ENCODE assay signal across 19 cellular contexts in the genomic region with DNA sequence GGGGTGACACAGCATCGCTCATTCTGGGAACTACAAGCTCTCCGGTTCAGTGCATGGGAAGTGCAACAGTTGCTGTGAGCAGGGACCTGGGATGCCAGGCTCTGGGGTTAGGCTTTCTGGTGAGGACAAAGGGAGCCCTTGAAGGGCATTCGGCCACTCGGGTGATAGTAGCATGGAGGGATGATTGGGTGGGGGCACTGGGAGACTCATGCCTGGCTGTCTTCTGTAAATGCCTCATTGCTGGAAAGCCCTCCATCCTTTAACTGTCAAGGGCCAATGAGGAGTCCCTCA. TPM values are rescaled to one million over a fixed set of nuclear protein-coding genes. Genes with fewer than 3 reads are reported as not detected.
"Had no signal": no experiment of that assay in that cellular context is flagged by ENCODE, and none has a peak within 500 bp of the region (broad histone marks: within the 10 kb centered on the region; RNA-seq: fewer than 3 reads in every experiment).

No MANE protein-coding gene starts in this region.

- H3K4me3 ChIP-seq: adrenal gland, coronary artery, prostate gland, tibial artery had no signal

- DNase-seq: activated CD4-positive, alpha-beta T cell treated with anti-CD3 and anti-CD28 coated beads for 48 hours; activated CD8-positive, alpha-beta T cell treated with anti-CD3 and anti-CD28 coated beads for 36 hours; activated effector memory CD4-positive, alpha-beta T cell treated with anti-CD3 and anti-CD28 coated beads, Interleukin-2, amount 50 U/mL, for 16 hours; activated T-cell treated with anti-CD3 and anti-CD28 coated beads, Interleukin-2, amount 50 U/mL, for 48 hours; adrenal gland; effector CD8-positive, alpha-beta T cell; foreskin melanocyte; occipital lobe; stimulated activated naive CD8-positive, alpha-beta T cell treated with anti-CD3 and anti-CD28 coated beads, Interleukin-15, amount 100 ng/mL, for 72 hours; SW 1271; tibial artery had no signal

- H3K27ac ChIP-seq: prostate gland, tibial artery had no signal

- H3K9me3 ChIP-seq: adrenal gland, prostate gland, tibial artery had no signal

- H3K27me3 ChIP-seq: adrenal gland, tibial artery had no signal

- H3K36me3 ChIP-seq: adrenal gland, prostate gland, tibial artery had no signal

- ATAC-seq: left lobe of liver, right cardiac atrium, WTC11 had no signal

RNA-seq across cellular contexts. Expression of gene POU2F3, which starts 19.2 kb away (rescaled TPM):
- total RNA-seq: activated CD8-positive, alpha-beta T cell treated with anti-CD3 and anti-CD28 coated beads for 36 hours; cardiac septum; fibroblast of lung; left lobe of liver; occipital lobe; T-helper 2 cell treated with Interferon-gamma antibody and Interleukin-4, amounts not matched to agents 100 ng/mL and 5 ng/mL, for 36 hours had no signal
